Comparison of ENCODE assay signal across 8 cellular contexts in genomic region chr1:119647228-119647733, GRCh38. TPM values are rescaled to one million over a fixed set of nuclear protein-coding genes. Genes with fewer than 3 reads are reported as not detected.
DNase-seq lines count a peak whose midpoint lies in the region; ATAC-seq and FAIRE-seq lines count a peak whose summit lies in the region.

No MANE protein-coding gene starts in this region.

- no peak for FAIRE-seq in small intestine (lab: Jason Lieb, UNC)

- no peaks in the 10 kb centered on the region for H3K36me3 Mint-ChIP-seq in activated CD4-positive, alpha-beta T cell treated with anti-CD3 and anti-CD28 coated beads, Interleukin-2, amount 10 ng/mL, durations not matched to agents 7 days and 5 days (ENCODE audit: low read depth)
- H3K36me3 Mint-ChIP-seq in activated CD8-positive, alpha-beta T cell treated with anti-CD3 and anti-CD28 coated beads, Interleukin-2, amount 10 ng/mL, durations not matched to agents 7 days and 5 days (ENCODE audit: low read depth) = no peaks in the 10 kb centered on the region

- intact Hi-C loops in right cardiac atrium (cut with DNase I) = no loop called here

- 4% methylated on average over 18 of the region's 18 CpGs for WGBS in right cardiac atrium
- WGBS in small intestine, 3 donors = 3 to 4% (median 3%) methylated on average over 18 of the region's 18 CpGs

- H3K27ac ChIP-seq in right cardiac atrium (ENCODE audit: low read length) (peak overlapping the region; percentile 88), small intestine (ENCODE audit: low read depth in 1 of 2, low read length in 1 of 2) (peak overlapping the region in 1 of 2 donors; percentile 81)

- POLR2A ChIA-PET in activated CD4-positive, alpha-beta T cell treated with anti-CD3 and anti-CD28 coated beads, Interleukin-2, amount 10 ng/mL, durations not matched to agents 7 days and 5 days (lab: Charles Lee) = no interaction called here
- POLR2A ChIA-PET in activated CD8-positive, alpha-beta T cell treated with anti-CD3 and anti-CD28 coated beads, Interleukin-2, amount 10 ng/mL, durations not matched to agents 7 days and 5 days (lab: Charles Lee) = no interaction called here

- H3K9me3 ChIP-seq in right cardiac atrium (ENCODE audit: control insufficient read depth, low read length) = no peaks in the 10 kb centered on the region
- no peaks in the 10 kb centered on the region for H3K9me3 ChIP-seq in small intestine (ENCODE audit: control insufficient read depth, low read depth)

- peak overlapping the region; percentile 76 for H3K4me3 ChIP-seq in right cardiac atrium (ENCODE audit: low read length)
- peak overlapping the region; percentile 56 to 89 for H3K4me3 ChIP-seq in small intestine (ENCODE audit: low read depth in 1 of 2, low read length in 2 of 2)

- H3K27ac Mint-ChIP-seq in activated CD4-positive, alpha-beta T cell treated with anti-CD3 and anti-CD28 coated beads, Interleukin-2, amount 10 ng/mL, durations not matched to agents 7 days and 5 days = no peak overlapping the region
- H3K27ac Mint-ChIP-seq in activated CD8-positive, alpha-beta T cell treated with anti-CD3 and anti-CD28 coated beads, Interleukin-2, amount 10 ng/mL, durations not matched to agents 7 days and 5 days = no peak overlapping the region

- H3K27me3 ChIP-seq in right cardiac atrium (ENCODE audit: control insufficient read depth, insufficient read depth) = no peaks in the 10 kb centered on the region
- H3K27me3 ChIP-seq in small intestine (ENCODE audit: control insufficient read depth in 2 of 2, insufficient read depth in 2 of 2, low read length in 2 of 2) = no peaks in the 10 kb centered on the region

- CTCF ChIA-PET in activated CD4-positive, alpha-beta T cell treated with anti-CD3 and anti-CD28 coated beads, Interleukin-2, amount 10 ng/mL, durations not matched to agents 7 days and 5 days (lab: Charles Lee) = no interaction called here
- CTCF ChIA-PET in activated CD8-positive, alpha-beta T cell treated with anti-CD3 and anti-CD28 coated beads, Interleukin-2, amount 10 ng/mL, durations not matched to agents 7 days and 5 days (lab: Charles Lee) = interaction anchor here (0.7 to 4.4 kb wide), 2 partner anchors 28 to 36 kb away, joined by 3 to 20 read pairs; no protein-coding TSS in a partner anchor

- H3K4me1 ChIP-seq in right cardiac atrium (ENCODE audit: control insufficient read depth, insufficient read depth, low read length) (peaks cover 3% of the 10 kb centered on the region), small intestine (ENCODE audit: control insufficient read depth in 2 of 2, insufficient read depth in 1 of 2, low read depth in 1 of 2, low read length in 1 of 2) (no peaks in the 10 kb centered on the region)

- H3K27me3 Mint-ChIP-seq in activated CD4-positive, alpha-beta T cell treated with anti-CD3 and anti-CD28 coated beads, Interleukin-2, amount 10 ng/mL, durations not matched to agents 7 days and 5 days = peaks cover 87% of the 10 kb centered on the region
- peaks cover 75% of the 10 kb centered on the region for H3K27me3 Mint-ChIP-seq in activated CD8-positive, alpha-beta T cell treated with anti-CD3 and anti-CD28 coated beads, Interleukin-2, amount 10 ng/mL, durations not matched to agents 7 days and 5 days (ENCODE audit: low read depth)

- no peak for ATAC-seq in activated CD8-positive, alpha-beta T cell treated with anti-CD3 and anti-CD28 coated beads, Interleukin-2, amount 10 ng/mL, durations not matched to agents 7 days and 5 days
- ATAC-seq in right cardiac atrium = peak; percentile 12 to 22
- ATAC-seq in GM21717 (IDR thresholded peaks at IDR 0.05; ENCODE audit: unreplicated experiment) = no peak

- no peak for DNase-seq in activated CD4-positive, alpha-beta T cell treated with anti-CD3 and anti-CD28 coated beads, Interleukin-2, amount 10 ng/mL, durations not matched to agents 7 days and 5 days
- DNase-seq in activated CD4-positive, alpha-beta T cell treated with anti-CD3 and anti-CD28 coated beads, Interleukin-2, amount 50 U/mL, for 4 hours = no peak
- DNase-seq in activated CD8-positive, alpha-beta T cell treated with anti-CD3 and anti-CD28 coated beads, Interleukin-2, amount 10 ng/mL, durations not matched to agents 7 days and 5 days = no peak
- DNase-seq in right cardiac atrium (peak; percentile 39 to 67 (median 66)), small intestine (no peak), SIG-M5 treated with dmso at 0.1 percent for 504 hours (lab: John Stamatoyannopoulos, UW; ENCODE audit: unreplicated experiment) (no peak), amniotic stem cell (lab: John Stamatoyannopoulos, UW) (no peak)

- peaks cover 6% of the 10 kb centered on the region for H3K4me1 Mint-ChIP-seq in activated CD4-positive, alpha-beta T cell treated with anti-CD3 and anti-CD28 coated beads, Interleukin-2, amount 10 ng/mL, durations not matched to agents 7 days and 5 days
- H3K4me1 Mint-ChIP-seq in activated CD8-positive, alpha-beta T cell treated with anti-CD3 and anti-CD28 coated beads, Interleukin-2, amount 10 ng/mL, durations not matched to agents 7 days and 5 days (ENCODE audit: low read depth) = peaks cover 3% of the 10 kb centered on the region

- H3K4me3 Mint-ChIP-seq in activated CD4-positive, alpha-beta T cell treated with anti-CD3 and anti-CD28 coated beads, Interleukin-2, amount 10 ng/mL, durations not matched to agents 7 days and 5 days = peak overlapping the region; percentile 53
- peak overlapping the region; percentile 66 for H3K4me3 Mint-ChIP-seq in activated CD8-positive, alpha-beta T cell treated with anti-CD3 and anti-CD28 coated beads, Interleukin-2, amount 10 ng/mL, durations not matched to agents 7 days and 5 days

- no peaks in the 10 kb centered on the region for H3K9me3 Mint-ChIP-seq in activated CD4-positive, alpha-beta T cell treated with anti-CD3 and anti-CD28 coated beads, Interleukin-2, amount 10 ng/mL, durations not matched to agents 7 days and 5 days
- no peaks in the 10 kb centered on the region for H3K9me3 Mint-ChIP-seq in activated CD8-positive, alpha-beta T cell treated with anti-CD3 and anti-CD28 coated beads, Interleukin-2, amount 10 ng/mL, durations not matched to agents 7 days and 5 days (ENCODE audit: insufficient read depth)

- H3K36me3 ChIP-seq in small intestine (ENCODE audit: control insufficient read depth in 2 of 2, insufficient read depth in 2 of 2, low read length in 2 of 2) = no peaks in the 10 kb centered on the region

RNA-seq across cellular contexts. Expression of gene ZNF697, which starts 0.8 kb away (rescaled TPM):
- under 1 TPM in 1 of 2 experiments, not detected in 1; 0.10 TPM for total RNA-seq in activated CD4-positive, alpha-beta T cell treated with anti-CD3 and anti-CD28 coated beads, Interleukin-2, amount 10 ng/mL, durations not matched to agents 7 days and 5 days
- total RNA-seq in activated CD8-positive, alpha-beta T cell treated with anti-CD3 and anti-CD28 coated beads, Interleukin-2, amount 10 ng/mL, durations not matched to agents 7 days and 5 days = under 1 TPM in 1 of 2 experiments, not detected in 1; 0.08 TPM
- total RNA-seq in right cardiac atrium = 10 to 100 TPM; 10.6 to 14.8 (median 10.8) TPM
- polyA plus RNA-seq in right cardiac atrium = 4.3 TPM
- polyA plus RNA-seq in small intestine = 1 to 10 TPM; 1.3 to 1.6 (median 1.5) TPM

Comparison
In these comparisons a context has a peak if more than half of its experiments do, and no peak if none do; other contexts are left out.
1. DNase-seq: peak in right cardiac atrium (3 of 3); none in activated CD4-positive, alpha-beta T cell treated with anti-CD3 and anti-CD28 coated beads, Interleukin-2, amount 10 ng/mL, durations not matched to agents 7 days and 5 days (single experiment), activated CD4-positive, alpha-beta T cell treated with anti-CD3 and anti-CD28 coated beads, Interleukin-2, amount 50 U/mL, for 4 hours (0 of 2), activated CD8-positive, alpha-beta T cell treated with anti-CD3 and anti-CD28 coated beads, Interleukin-2, amount 10 ng/mL, durations not matched to agents 7 days and 5 days (single experiment), small intestine (single experiment), SIG-M5 treated with dmso at 0.1 percent for 504 hours (single experiment) and amniotic stem cell (single experiment).
2. ATAC-seq: peak in right cardiac atrium (2 of 2); none in activated CD8-positive, alpha-beta T cell treated with anti-CD3 and anti-CD28 coated beads, Interleukin-2, amount 10 ng/mL, durations not matched to agents 7 days and 5 days (single experiment) and GM21717 (single experiment).
3. RNA of gene ZNF697, which starts 0.8 kb away (total RNA-seq): 10.6 to 14.8 TPM in right cardiac atrium; 0.10 TPM in activated CD4-positive, alpha-beta T cell treated with anti-CD3 and anti-CD28 coated beads, Interleukin-2, amount 10 ng/mL, durations not matched to agents 7 days and 5 days and 0.08 TPM in activated CD8-positive, alpha-beta T cell treated with anti-CD3 and anti-CD28 coated beads, Interleukin-2, amount 10 ng/mL, durations not matched to agents 7 days and 5 days; every median in the first group is over 10 times any median in the second.